1 cellular context compared by ENCODE assay signal in the genomic region with DNA sequence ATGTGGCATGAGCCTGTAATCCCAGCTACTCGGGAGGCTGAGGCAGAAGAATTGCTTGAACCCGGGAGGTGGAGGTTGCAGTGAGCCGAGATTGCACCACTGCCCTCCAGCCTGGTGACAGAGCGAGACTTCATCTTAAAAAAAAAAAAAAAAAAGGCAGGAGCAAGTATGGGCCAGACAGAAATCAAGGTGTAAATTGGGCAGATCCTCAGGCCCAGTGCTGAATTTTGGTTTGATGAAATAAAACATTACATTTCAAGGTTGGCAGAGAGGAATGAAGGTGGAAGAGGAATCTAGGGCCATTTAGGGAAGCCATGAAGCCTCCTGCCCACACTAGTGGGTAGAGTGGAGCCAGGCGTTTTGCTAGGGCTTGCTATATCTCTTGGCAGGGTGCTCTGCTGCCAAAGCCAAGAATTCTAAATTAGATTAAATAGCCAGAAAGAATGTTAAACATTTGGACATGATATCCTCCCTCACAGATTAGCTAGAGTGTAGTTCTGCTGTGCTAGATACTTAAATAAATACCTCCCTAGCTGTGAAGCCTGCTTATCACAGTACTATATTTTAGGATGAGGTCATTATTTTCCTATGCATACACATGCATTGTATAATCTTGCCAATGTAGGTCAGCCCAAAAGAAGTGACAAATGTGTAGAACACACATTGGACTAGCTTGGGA.
TF ChIP-seq lines count a peak whose summit lies in the region.

No MANE protein-coding gene starts in this region.

TF ChIP-seq in HEK293, 187 proteins besides CTCF, POLR2A, EP300 and RAD21 (continued from another document):
- TF ChIP-seq, protein P1, sequence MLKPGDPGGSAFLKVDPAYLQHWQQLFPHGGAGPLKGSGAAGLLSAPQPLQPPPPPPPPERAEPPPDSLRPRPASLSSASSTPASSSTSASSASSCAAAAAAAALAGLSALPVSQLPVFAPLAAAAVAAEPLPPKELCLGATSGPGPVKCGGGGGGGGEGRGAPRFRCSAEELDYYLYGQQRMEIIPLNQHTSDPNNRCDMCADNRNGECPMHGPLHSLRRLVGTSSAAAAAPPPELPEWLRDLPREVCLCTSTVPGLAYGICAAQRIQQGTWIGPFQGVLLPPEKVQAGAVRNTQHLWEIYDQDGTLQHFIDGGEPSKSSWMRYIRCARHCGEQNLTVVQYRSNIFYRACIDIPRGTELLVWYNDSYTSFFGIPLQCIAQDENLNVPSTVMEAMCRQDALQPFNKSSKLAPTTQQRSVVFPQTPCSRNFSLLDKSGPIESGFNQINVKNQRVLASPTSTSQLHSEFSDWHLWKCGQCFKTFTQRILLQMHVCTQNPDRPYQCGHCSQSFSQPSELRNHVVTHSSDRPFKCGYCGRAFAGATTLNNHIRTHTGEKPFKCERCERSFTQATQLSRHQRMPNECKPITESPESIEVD (tag by site-specific recombination; IDR thresholded peaks at IDR 0.05), result peak; percentile 88
- peak; percentile 32 for TF ChIP-seq ZNF510 (tag by site-specific recombination; IDR thresholded peaks at IDR 0.05; ENCODE audit: insufficient replicate concordance)
- peak; percentile 58; the same call in 1 of the 2 replicates for TF ChIP-seq ZIC2 (tag by site-specific recombination; IDR thresholded peaks at IDR 0.05)
- TF ChIP-seq KLF10 (tag by site-specific recombination; IDR thresholded peaks at IDR 0.05), result peak; percentile 64
- peak; percentile 72 for TF ChIP-seq ZNF335 (tag by site-specific recombination; conservative IDR thresholded peaks at IDR 0.05)
- no peak for TF ChIP-seq MZF1 (tag by site-specific recombination; IDR thresholded peaks at IDR 0.05; ENCODE audit: borderline replicate concordance)
- peak; percentile 89; the same call in 1 of the 2 replicates for TF ChIP-seq ZNF843 (tag by site-specific recombination; IDR thresholded peaks at IDR 0.05)
- peak; percentile 39; the same call in 1 of the 2 replicates for TF ChIP-seq ZNF549 (tag by site-specific recombination; IDR thresholded peaks at IDR 0.05)
- TF ChIP-seq ZNF132 (tag by site-specific recombination; IDR thresholded peaks at IDR 0.05; ENCODE audit: borderline replicate concordance), result no peak
- no peak for TF ChIP-seq ZNF121 (tag by site-specific recombination; IDR thresholded peaks at IDR 0.05)
- peak; percentile 82; the same call in 1 of the 2 replicates for TF ChIP-seq ZNF24 (tag by site-specific recombination; IDR thresholded peaks at IDR 0.05)
- TF ChIP-seq ZFHX2 (tag by site-specific recombination; conservative IDR thresholded peaks at IDR 0.05), result peak; percentile 20; the same call in 1 of the 2 replicates
- no peak for TF ChIP-seq ZFP41 (tag by site-specific recombination; IDR thresholded peaks at IDR 0.05; ENCODE audit: borderline replicate concordance)
- TF ChIP-seq, protein P2, sequence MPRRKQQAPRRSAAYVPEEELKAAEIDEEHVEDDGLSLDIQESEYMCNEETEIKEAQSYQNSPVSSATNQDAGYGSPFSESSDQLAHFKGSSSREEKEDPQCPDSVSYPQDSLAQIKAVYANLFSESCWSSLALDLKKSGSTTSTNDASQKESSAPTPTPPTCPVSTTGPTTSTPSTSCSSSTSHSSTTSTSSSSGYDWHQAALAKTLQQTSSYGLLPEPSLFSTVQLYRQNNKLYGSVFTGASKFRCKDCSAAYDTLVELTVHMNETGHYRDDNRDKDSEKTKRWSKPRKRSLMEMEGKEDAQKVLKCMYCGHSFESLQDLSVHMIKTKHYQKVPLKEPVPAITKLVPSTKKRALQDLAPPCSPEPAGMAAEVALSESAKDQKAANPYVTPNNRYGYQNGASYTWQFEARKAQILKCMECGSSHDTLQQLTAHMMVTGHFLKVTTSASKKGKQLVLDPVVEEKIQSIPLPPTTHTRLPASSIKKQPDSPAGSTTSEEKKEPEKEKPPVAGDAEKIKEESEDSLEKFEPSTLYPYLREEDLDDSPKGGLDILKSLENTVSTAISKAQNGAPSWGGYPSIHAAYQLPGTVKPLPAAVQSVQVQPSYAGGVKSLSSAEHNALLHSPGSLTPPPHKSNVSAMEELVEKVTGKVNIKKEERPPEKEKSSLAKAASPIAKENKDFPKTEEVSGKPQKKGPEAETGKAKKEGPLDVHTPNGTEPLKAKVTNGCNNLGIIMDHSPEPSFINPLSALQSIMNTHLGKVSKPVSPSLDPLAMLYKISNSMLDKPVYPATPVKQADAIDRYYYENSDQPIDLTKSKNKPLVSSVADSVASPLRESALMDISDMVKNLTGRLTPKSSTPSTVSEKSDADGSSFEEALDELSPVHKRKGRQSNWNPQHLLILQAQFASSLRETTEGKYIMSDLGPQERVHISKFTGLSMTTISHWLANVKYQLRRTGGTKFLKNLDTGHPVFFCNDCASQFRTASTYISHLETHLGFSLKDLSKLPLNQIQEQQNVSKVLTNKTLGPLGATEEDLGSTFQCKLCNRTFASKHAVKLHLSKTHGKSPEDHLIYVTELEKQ (tag by site-specific recombination; IDR thresholded peaks at IDR 0.05; ENCODE audit: borderline replicate concordance), result peak; percentile 20; the same call in 1 of the 2 replicates
- TF ChIP-seq ZNF366 (tag by site-specific recombination; conservative IDR thresholded peaks at IDR 0.05), result peak; percentile 68
- TF ChIP-seq, protein P3, sequence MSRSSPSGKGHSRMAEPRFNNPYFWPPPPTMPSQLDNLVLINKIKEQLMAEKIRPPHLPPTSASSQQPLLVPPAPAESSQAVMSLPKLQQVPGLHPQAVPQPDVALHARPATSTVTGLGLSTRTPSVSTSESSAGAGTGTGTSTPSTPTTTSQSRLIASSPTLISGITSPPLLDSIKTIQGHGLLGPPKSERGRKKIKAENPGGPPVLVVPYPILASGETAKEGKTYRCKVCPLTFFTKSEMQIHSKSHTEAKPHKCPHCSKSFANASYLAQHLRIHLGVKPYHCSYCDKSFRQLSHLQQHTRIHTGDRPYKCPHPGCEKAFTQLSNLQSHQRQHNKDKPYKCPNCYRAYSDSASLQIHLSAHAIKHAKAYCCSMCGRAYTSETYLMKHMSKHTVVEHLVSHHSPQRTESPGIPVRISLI (tag by site-specific recombination; IDR thresholded peaks at IDR 0.05), result peak; percentile 90
- TF ChIP-seq ZNF629 (tag by site-specific recombination; IDR thresholded peaks at IDR 0.05), result peak; percentile 89
- TF ChIP-seq, protein P4, sequence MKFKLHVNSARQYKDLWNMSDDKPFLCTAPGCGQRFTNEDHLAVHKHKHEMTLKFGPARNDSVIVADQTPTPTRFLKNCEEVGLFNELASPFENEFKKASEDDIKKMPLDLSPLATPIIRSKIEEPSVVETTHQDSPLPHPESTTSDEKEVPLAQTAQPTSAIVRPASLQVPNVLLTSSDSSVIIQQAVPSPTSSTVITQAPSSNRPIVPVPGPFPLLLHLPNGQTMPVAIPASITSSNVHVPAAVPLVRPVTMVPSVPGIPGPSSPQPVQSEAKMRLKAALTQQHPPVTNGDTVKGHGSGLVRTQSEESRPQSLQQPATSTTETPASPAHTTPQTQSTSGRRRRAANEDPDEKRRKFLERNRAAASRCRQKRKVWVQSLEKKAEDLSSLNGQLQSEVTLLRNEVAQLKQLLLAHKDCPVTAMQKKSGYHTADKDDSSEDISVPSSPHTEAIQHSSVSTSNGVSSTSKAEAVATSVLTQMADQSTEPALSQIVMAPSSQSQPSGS (tag by site-specific recombination; IDR thresholded peaks at IDR 0.05; ENCODE audit: low read depth), result peak; percentile 98
- peak; percentile 64 for TF ChIP-seq SP7 (tag by site-specific recombination; IDR thresholded peaks at IDR 0.05)
- TF ChIP-seq, protein P5, sequence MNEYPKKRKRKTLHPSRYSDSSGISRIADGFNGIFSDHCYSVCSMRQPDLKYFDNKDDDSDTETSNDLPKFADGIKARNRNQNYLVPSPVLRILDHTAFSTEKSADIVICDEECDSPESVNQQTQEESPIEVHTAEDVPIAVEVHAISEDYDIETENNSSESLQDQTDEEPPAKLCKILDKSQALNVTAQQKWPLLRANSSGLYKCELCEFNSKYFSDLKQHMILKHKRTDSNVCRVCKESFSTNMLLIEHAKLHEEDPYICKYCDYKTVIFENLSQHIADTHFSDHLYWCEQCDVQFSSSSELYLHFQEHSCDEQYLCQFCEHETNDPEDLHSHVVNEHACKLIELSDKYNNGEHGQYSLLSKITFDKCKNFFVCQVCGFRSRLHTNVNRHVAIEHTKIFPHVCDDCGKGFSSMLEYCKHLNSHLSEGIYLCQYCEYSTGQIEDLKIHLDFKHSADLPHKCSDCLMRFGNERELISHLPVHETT (tag by site-specific recombination; IDR thresholded peaks at IDR 0.05), result 0 out of 2 replicates have a peak, but pooled peaks have one; percentile 33
- 0 out of 2 replicates have a peak, but pooled peaks have one; percentile 47 for TF ChIP-seq KLF8 (tag by site-specific recombination; IDR thresholded peaks at IDR 0.05)
- TF ChIP-seq GLIS2 (tag by site-specific recombination; IDR thresholded peaks at IDR 0.05), result no peak
- TF ChIP-seq ZNF660 (tag by site-specific recombination; IDR thresholded peaks at IDR 0.05), result no peak
- peak; percentile 77 for TF ChIP-seq GLI2 (tag by site-specific recombination; IDR thresholded peaks at IDR 0.05; ENCODE audit: borderline replicate concordance, low read depth)
- no peak for TF ChIP-seq ZNF138 (tag by site-specific recombination; IDR thresholded peaks at IDR 0.05; ENCODE audit: borderline replicate concordance)
- no peak for TF ChIP-seq ZNF302 (tag by site-specific recombination; IDR thresholded peaks at IDR 0.05; ENCODE audit: low read depth)
- TF ChIP-seq, protein P6, sequence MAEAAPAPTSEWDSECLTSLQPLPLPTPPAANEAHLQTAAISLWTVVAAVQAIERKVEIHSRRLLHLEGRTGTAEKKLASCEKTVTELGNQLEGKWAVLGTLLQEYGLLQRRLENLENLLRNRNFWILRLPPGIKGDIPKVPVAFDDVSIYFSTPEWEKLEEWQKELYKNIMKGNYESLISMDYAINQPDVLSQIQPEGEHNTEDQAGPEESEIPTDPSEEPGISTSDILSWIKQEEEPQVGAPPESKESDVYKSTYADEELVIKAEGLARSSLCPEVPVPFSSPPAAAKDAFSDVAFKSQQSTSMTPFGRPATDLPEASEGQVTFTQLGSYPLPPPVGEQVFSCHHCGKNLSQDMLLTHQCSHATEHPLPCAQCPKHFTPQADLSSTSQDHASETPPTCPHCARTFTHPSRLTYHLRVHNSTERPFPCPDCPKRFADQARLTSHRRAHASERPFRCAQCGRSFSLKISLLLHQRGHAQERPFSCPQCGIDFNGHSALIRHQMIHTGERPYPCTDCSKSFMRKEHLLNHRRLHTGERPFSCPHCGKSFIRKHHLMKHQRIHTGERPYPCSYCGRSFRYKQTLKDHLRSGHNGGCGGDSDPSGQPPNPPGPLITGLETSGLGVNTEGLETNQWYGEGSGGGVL (tag by site-specific recombination; IDR thresholded peaks at IDR 0.05), result peak; percentile 34
- TF ChIP-seq ZEB2 (tag by site-specific recombination; IDR thresholded peaks at IDR 0.05), result peak; percentile 81
- 0 out of 2 replicates have a peak, but pooled peaks have one; percentile 33 for TF ChIP-seq ZSCAN30 (tag by site-specific recombination; IDR thresholded peaks at IDR 0.05)
- peak; percentile 33; the same call in 1 of the 2 replicates for TF ChIP-seq ZBTB17 (tag by site-specific recombination; IDR thresholded peaks at IDR 0.05)
- TF ChIP-seq ZNF600 (tag by site-specific recombination; IDR thresholded peaks at IDR 0.05), result peak; percentile 38
- TF ChIP-seq HOXC10 (CRISPR knock-in tag; IDR thresholded peaks at IDR 0.05), result no peak
- TF ChIP-seq ZXDB (tag by site-specific recombination; IDR thresholded peaks at IDR 0.05), result peak; percentile 82
- TF ChIP-seq, protein P7, sequence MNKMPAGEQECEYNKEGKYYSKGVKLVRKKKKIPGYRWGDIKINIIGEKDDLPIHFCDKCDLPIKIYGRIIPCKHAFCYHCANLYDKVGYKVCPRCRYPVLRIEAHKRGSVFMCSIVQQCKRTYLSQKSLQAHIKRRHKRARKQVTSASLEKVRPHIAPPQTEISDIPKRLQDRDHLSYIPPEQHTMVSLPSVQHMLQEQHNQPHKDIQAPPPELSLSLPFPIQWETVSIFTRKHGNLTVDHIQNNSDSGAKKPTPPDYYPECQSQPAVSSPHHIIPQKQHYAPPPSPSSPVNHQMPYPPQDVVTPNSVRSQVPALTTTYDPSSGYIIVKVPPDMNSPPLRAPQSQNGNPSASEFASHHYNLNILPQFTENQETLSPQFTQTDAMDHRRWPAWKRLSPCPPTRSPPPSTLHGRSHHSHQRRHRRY (tag by site-specific recombination; IDR thresholded peaks at IDR 0.05), result no peak
- no peak for TF ChIP-seq ZNF426 (tag by site-specific recombination; IDR thresholded peaks at IDR 0.05)
